In the genomic region with DNA sequence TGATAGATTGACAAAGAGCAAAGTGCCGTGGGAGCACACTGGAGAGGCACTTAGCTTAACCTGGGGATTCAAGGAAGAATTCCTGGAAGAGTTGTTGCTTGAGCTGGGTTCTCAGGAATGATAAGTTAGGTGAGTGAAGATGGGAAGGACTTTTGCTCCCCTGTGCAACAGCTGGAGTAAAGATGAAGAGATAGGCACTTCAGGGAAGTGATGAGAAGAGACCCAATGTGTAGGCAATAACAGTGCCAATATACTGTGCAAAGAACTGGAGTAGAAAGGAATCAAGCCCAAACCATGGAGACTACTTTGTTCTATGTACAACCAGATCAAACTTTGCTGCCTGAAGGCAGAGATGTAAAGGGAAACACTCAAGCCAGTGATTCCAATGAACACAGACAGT, we compare ENCODE assay signal across 30 cellular contexts.
"Had no signal": no experiment of that assay in that cellular context is flagged by ENCODE, and none has a peak within 500 bp of the region (broad histone marks: within the 10 kb centered on the region; RNA-seq: fewer than 3 reads in every experiment).

No MANE protein-coding gene starts in this region.

- H3K4me1 ChIP-seq: neural progenitor cell, parathyroid adenoma, psoas muscle, right lobe of liver, sigmoid colon, stomach, thyroid gland, tibial nerve, upper lobe of left lung, vagina had no signal

- H3K27me3 Mint-ChIP-seq: progenitor cell of endocrine pancreas had no signal

- H3K27ac ChIP-seq: neural progenitor cell, ovary, parathyroid adenoma, psoas muscle, right lobe of liver, sigmoid colon, stomach, thoracic aorta, thyroid gland, tibial nerve, upper lobe of left lung, vagina had no signal

- H3K9ac ChIP-seq: neural progenitor cell, parathyroid adenoma had no signal

- ATAC-seq: natural killer cell; psoas muscle; right cardiac atrium; right lobe of liver; stimulated activated effector memory CD8-positive, alpha-beta T cell treated with anti-CD3 and anti-CD28 coated beads, Interleukin-12 subunit alpha, Interleukin-12 subunit beta, amount 100 ng/mL, for 72 hours; stimulated activated naive B cell treated with anti-CD40 and anti-IgM and Interleukin-4, amounts not matched to agents 10 μg/mL and 1 μg/mL and 100 μg/mL, for 72 hours had no signal

- H2AFZ ChIP-seq: neural progenitor cell, parathyroid adenoma had no signal

- H3K36me3 ChIP-seq: ovary, right lobe of liver, sigmoid colon, stomach, thoracic aorta, thyroid gland, tibial nerve, upper lobe of left lung, vagina had no signal

- H3K4me1 Mint-ChIP-seq: naive B cell; natural killer cell; nephron; stimulated activated effector memory CD8-positive, alpha-beta T cell treated with anti-CD3 and anti-CD28 coated beads, Interleukin-12 subunit alpha, Interleukin-12 subunit beta, amount 100 ng/mL, for 72 hours had no signal

- FAIRE-seq: urothelium cell line had no signal

- H3K36me3 Mint-ChIP-seq: naive B cell; natural killer cell; stimulated activated effector memory CD8-positive, alpha-beta T cell treated with anti-CD3 and anti-CD28 coated beads, Interleukin-12 subunit alpha, Interleukin-12 subunit beta, amount 100 ng/mL, for 72 hours; stimulated activated naive B cell treated with anti-CD40 and anti-IgM and Interleukin-4, amounts not matched to agents 10 μg/mL and 1 μg/mL and 100 μg/mL, for 72 hours had no signal

- H3K27ac Mint-ChIP-seq: naive B cell; natural killer cell; nephron; neural progenitor cell; progenitor cell of endocrine pancreas; stimulated activated effector memory CD8-positive, alpha-beta T cell treated with anti-CD3 and anti-CD28 coated beads, Interleukin-12 subunit alpha, Interleukin-12 subunit beta, amount 100 ng/mL, for 72 hours; stimulated activated naive B cell treated with anti-CD40 and anti-IgM and Interleukin-4, amounts not matched to agents 10 μg/mL and 1 μg/mL and 100 μg/mL, for 72 hours; stimulated activated naive CD8-positive, alpha-beta T cell treated with anti-CD3 and anti-CD28 coated beads, Interleukin-15, Interleukin-2, amounts not matched to agents 100 ng/mL and 50 ng/mL, for 24 hours had no signal

- H3K4me2 ChIP-seq: neural progenitor cell had no signal

- H3K79me2 ChIP-seq: parathyroid adenoma had no signal

- H3K4me3 Mint-ChIP-seq: naive B cell; natural killer cell; nephron; neural progenitor cell; stimulated activated effector memory CD8-positive, alpha-beta T cell treated with anti-CD3 and anti-CD28 coated beads, Interleukin-12 subunit alpha, Interleukin-12 subunit beta, amount 100 ng/mL, for 72 hours; stimulated activated naive B cell treated with anti-CD40 and anti-IgM and Interleukin-4, amounts not matched to agents 10 μg/mL and 1 μg/mL and 100 μg/mL, for 72 hours; stimulated activated naive CD8-positive, alpha-beta T cell treated with anti-CD3 and anti-CD28 coated beads, Interleukin-15, Interleukin-2, amounts not matched to agents 100 ng/mL and 50 ng/mL, for 24 hours had no signal

- H3K9me3 Mint-ChIP-seq: naive B cell; nephron; neural progenitor cell; stimulated activated effector memory CD8-positive, alpha-beta T cell treated with anti-CD3 and anti-CD28 coated beads, Interleukin-12 subunit alpha, Interleukin-12 subunit beta, amount 100 ng/mL, for 72 hours; stimulated activated naive B cell treated with anti-CD40 and anti-IgM and Interleukin-4, amounts not matched to agents 10 μg/mL and 1 μg/mL and 100 μg/mL, for 72 hours; stimulated activated naive CD8-positive, alpha-beta T cell treated with anti-CD3 and anti-CD28 coated beads, Interleukin-15, Interleukin-2, amounts not matched to agents 100 ng/mL and 50 ng/mL, for 24 hours had no signal

- H3K4me3 ChIP-seq: neural progenitor cell, ovary, psoas muscle, right lobe of liver, sigmoid colon, stomach, thoracic aorta, thyroid gland, tibial nerve, upper lobe of left lung, vagina had no signal

- DNase-seq: naive B cell; natural killer cell; occipital lobe; ovary; posterior cingulate gyrus; psoas muscle; right cardiac atrium; right lobe of liver; sigmoid colon; small intestine; stimulated activated CD4-positive, alpha-beta T cell treated with anti-CD3 and anti-CD28 coated beads, Interleukin-15, amount 100 ng/mL, for 24 hours; stimulated activated CD4-positive, alpha-beta T cell treated with anti-CD3 and anti-CD28 coated beads, Interleukin-2, amount 100 ng/mL, for 24 hours; stimulated activated CD4-positive, alpha-beta T cell treated with anti-CD3 and anti-CD28 coated beads, Interleukin-2, amount 100 ng/mL, for 48 hours; stimulated activated CD4-positive, alpha-beta T cell treated with anti-CD3 and anti-CD28 coated beads, Interleukin-4, amount 100 ng/mL, for 24 hours; stimulated activated naive B cell treated with anti-CD40 and anti-IgM and Interleukin-4, amounts not matched to agents 10 μg/mL and 1 μg/mL and 100 μg/mL, for 72 hours; stimulated activated naive CD4-positive, alpha-beta T cell treated with Interleukin-2 at 50 U/mL for 16 hours; stomach; thyroid gland; trophoblast cell; upper lobe of left lung had no signal

- H3K27me3 ChIP-seq: neural progenitor cell, ovary, right lobe of liver, sigmoid colon, stomach, thyroid gland, tibial nerve, upper lobe of left lung, vagina had no signal

- H3K9me3 ChIP-seq: ovary, psoas muscle, right lobe of liver, sigmoid colon, stomach, thoracic aorta, thyroid gland, tibial nerve, upper lobe of left lung, vagina had no signal
